Comparison of ENCODE assay signal across 17 cellular contexts in the genomic region with DNA sequence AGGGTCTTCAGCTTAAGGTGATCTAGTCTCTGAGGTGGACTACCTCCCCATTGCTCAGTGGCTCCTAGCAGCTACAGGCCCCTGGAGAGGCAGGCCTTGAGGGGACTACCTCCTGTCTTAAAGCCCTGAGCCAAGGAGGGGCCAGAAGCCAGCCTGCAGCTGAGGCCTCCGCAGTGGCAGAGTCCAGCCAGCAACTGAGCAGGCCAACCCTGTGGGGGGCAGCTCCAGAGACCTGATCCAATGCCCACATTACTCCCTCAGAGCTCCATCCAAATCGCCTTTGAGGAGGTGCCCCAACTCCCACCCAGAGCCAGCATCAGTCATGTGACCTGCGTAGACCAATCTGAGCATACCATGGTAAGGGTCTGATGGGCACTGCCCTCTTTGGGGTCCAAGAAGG. TPM values are rescaled to one million over a fixed set of nuclear protein-coding genes. Genes with fewer than 3 reads are reported as not detected.
DNase-seq lines count a peak whose midpoint lies in the region; ATAC-seq lines count a peak whose summit lies in the region.
"Had no signal": no experiment of that assay in that cellular context is flagged by ENCODE, and none has a peak within 500 bp of the region (broad histone marks: within the 10 kb centered on the region; RNA-seq: fewer than 3 reads in every experiment).

No MANE protein-coding gene starts in this region.

- CTCF ChIA-PET in activated CD4-positive, alpha-beta memory T cell treated with anti-CD3 and anti-CD28 coated beads for 36 hours (lab: Charles Lee), result interaction anchor here (1.1 to 2.2 kb wide), 5 partner anchors 10 to 175 kb away, joined by 3 to 9 read pairs (median 6); a partner anchor contains a TSS

- no peaks in the 10 kb centered on the region for H3K9me3 Mint-ChIP-seq in activated naive CD4-positive, alpha-beta T cell treated with anti-CD3 and anti-CD28 coated beads, Interleukin-2, amount 50 U/mL, for 24 hours
- no peaks in the 10 kb centered on the region for H3K9me3 Mint-ChIP-seq in activated naive CD4-positive, alpha-beta T cell treated with anti-CD3 and anti-CD28 coated beads, Interleukin-2, amount 50 U/mL, for 72 hours
- no peaks in the 10 kb centered on the region for H3K9me3 Mint-ChIP-seq in activated CD4-positive, alpha-beta memory T cell treated with anti-CD3 and anti-CD28 coated beads for 36 hours
- no peaks in the 10 kb centered on the region for H3K9me3 Mint-ChIP-seq in effector memory CD8-positive, alpha-beta T cell
- H3K9me3 Mint-ChIP-seq in stimulated activated naive CD8-positive, alpha-beta T cell treated with anti-CD3 and anti-CD28 coated beads, Interleukin-15, amount 100 ng/mL, for 72 hours, result no peaks in the 10 kb centered on the region

- intact Hi-C loops in activated CD4-positive, alpha-beta memory T cell treated with anti-CD3 and anti-CD28 coated beads for 36 hours (cut with micrococcal nuclease), result loop anchor here (5.0 kb wide), 1 partner anchor 183 kb away; a partner anchor contains a TSS

- ATAC-seq in activated naive CD4-positive, alpha-beta T cell treated with anti-CD3 and anti-CD28 coated beads, Interleukin-2, amount 50 U/mL, for 72 hours, result no peak
- ATAC-seq in effector memory CD8-positive, alpha-beta T cell (replicated peaks), result no peak
- ATAC-seq in stimulated activated naive CD8-positive, alpha-beta T cell treated with anti-CD3 and anti-CD28 coated beads, Interleukin-15, amount 100 ng/mL, for 72 hours, result no peak
- ATAC-seq: HepG2, left colon had no signal

- POLR2A ChIA-PET in activated CD4-positive, alpha-beta memory T cell treated with anti-CD3 and anti-CD28 coated beads for 36 hours (lab: Charles Lee), result interaction anchor here (1.2 to 5.2 kb wide), 3 partner anchors 11 to 25 kb away, joined by 3 to 56 read pairs (median 3); a partner anchor contains a TSS

- peak overlapping the region; percentile 94 for H3K4me3 Mint-ChIP-seq in activated naive CD4-positive, alpha-beta T cell treated with anti-CD3 and anti-CD28 coated beads, Interleukin-2, amount 50 U/mL, for 24 hours
- peak overlapping the region; percentile 80 for H3K4me3 Mint-ChIP-seq in activated CD4-positive, alpha-beta memory T cell treated with anti-CD3 and anti-CD28 coated beads for 36 hours
- peak overlapping the region; percentile 91 to 95 for H3K4me3 Mint-ChIP-seq in effector memory CD8-positive, alpha-beta T cell
- peak overlapping the region; percentile 96 for H3K4me3 Mint-ChIP-seq in stimulated activated naive CD8-positive, alpha-beta T cell treated with anti-CD3 and anti-CD28 coated beads, Interleukin-15, amount 100 ng/mL, for 72 hours

- DNase-seq in activated naive CD4-positive, alpha-beta T cell treated with anti-CD3 and anti-CD28 coated beads, Interleukin-2, amount 50 U/mL, for 72 hours (ENCODE audit: low spot score in 2 of 2), result no peak
- DNase-seq in activated CD4-positive, alpha-beta memory T cell treated with anti-CD3 and anti-CD28 coated beads for 36 hours, result no peak
- no peak for DNase-seq in effector memory CD8-positive, alpha-beta T cell
- DNase-seq in stimulated activated naive CD8-positive, alpha-beta T cell treated with anti-CD3 and anti-CD28 coated beads, Interleukin-15, amount 100 ng/mL, for 72 hours, result no peak
- DNase-seq in NCI-H146 treated with DMSO at 0.1 percent for 48 hours (lab: John Stamatoyannopoulos, UW; ENCODE audit: unreplicated experiment), result no peak
- no peak for DNase-seq in globus pallidus (ENCODE audit: low spot score)
- DNase-seq in NCI-H2081 (lab: John Stamatoyannopoulos, UW), result no peak
- DNase-seq: Calu3; foreskin melanocyte; left colon; NCI-H2029 treated with DMSO at 0.1 percent for 48 hours; NCI-H524 treated with DMSO at 0.1 percent for 48 hours; SIG-M5; stimulated activated CD4-positive, alpha-beta T cell treated with anti-CD3 and anti-CD28 coated beads, Interleukin-2, amount 100 ng/mL, for 48 hours; T-helper 9 cell had no signal

- no peaks in the 10 kb centered on the region for H3K27me3 Mint-ChIP-seq in activated naive CD4-positive, alpha-beta T cell treated with anti-CD3 and anti-CD28 coated beads, Interleukin-2, amount 50 U/mL, for 24 hours
- no peaks in the 10 kb centered on the region for H3K27me3 Mint-ChIP-seq in activated CD4-positive, alpha-beta memory T cell treated with anti-CD3 and anti-CD28 coated beads for 36 hours
- H3K27me3 Mint-ChIP-seq in effector memory CD8-positive, alpha-beta T cell, result no peaks in the 10 kb centered on the region
- no peaks in the 10 kb centered on the region for H3K27me3 Mint-ChIP-seq in stimulated activated naive CD8-positive, alpha-beta T cell treated with anti-CD3 and anti-CD28 coated beads, Interleukin-15, amount 100 ng/mL, for 72 hours

- peaks cover 6% of the 10 kb centered on the region for H3K36me3 Mint-ChIP-seq in activated naive CD4-positive, alpha-beta T cell treated with anti-CD3 and anti-CD28 coated beads, Interleukin-2, amount 50 U/mL, for 24 hours
- peaks cover 19 to 36% of the 10 kb centered on the region in 2 donors for H3K36me3 Mint-ChIP-seq in activated naive CD4-positive, alpha-beta T cell treated with anti-CD3 and anti-CD28 coated beads, Interleukin-2, amount 50 U/mL, for 72 hours
- peaks cover 20% of the 10 kb centered on the region for H3K36me3 Mint-ChIP-seq in activated CD4-positive, alpha-beta memory T cell treated with anti-CD3 and anti-CD28 coated beads for 36 hours
- H3K36me3 Mint-ChIP-seq in effector memory CD8-positive, alpha-beta T cell (ENCODE audit: insufficient read depth), result peaks cover 18% of the 10 kb centered on the region

- peaks cover 56% of the 10 kb centered on the region for H3K4me1 Mint-ChIP-seq in activated naive CD4-positive, alpha-beta T cell treated with anti-CD3 and anti-CD28 coated beads, Interleukin-2, amount 50 U/mL, for 24 hours
- H3K4me1 Mint-ChIP-seq in activated CD4-positive, alpha-beta memory T cell treated with anti-CD3 and anti-CD28 coated beads for 36 hours (ENCODE audit: low read depth), result peaks cover 45% of the 10 kb centered on the region
- peaks cover 25 to 37% of the 10 kb centered on the region in 2 donors for H3K4me1 Mint-ChIP-seq in effector memory CD8-positive, alpha-beta T cell (ENCODE audit: low read depth in 2 of 2)
- peaks cover 69% of the 10 kb centered on the region for H3K4me1 Mint-ChIP-seq in stimulated activated naive CD8-positive, alpha-beta T cell treated with anti-CD3 and anti-CD28 coated beads, Interleukin-15, amount 100 ng/mL, for 72 hours

- H3K27ac Mint-ChIP-seq in activated naive CD4-positive, alpha-beta T cell treated with anti-CD3 and anti-CD28 coated beads, Interleukin-2, amount 50 U/mL, for 24 hours, result no peak overlapping the region
- peak overlapping the region in 1 of 2 donors; percentile 80 for H3K27ac Mint-ChIP-seq in activated naive CD4-positive, alpha-beta T cell treated with anti-CD3 and anti-CD28 coated beads, Interleukin-2, amount 50 U/mL, for 72 hours
- no peak overlapping the region for H3K27ac Mint-ChIP-seq in activated CD4-positive, alpha-beta memory T cell treated with anti-CD3 and anti-CD28 coated beads for 36 hours
- H3K27ac Mint-ChIP-seq in effector memory CD8-positive, alpha-beta T cell, result peak overlapping the region; percentile 62 to 87
- no peak overlapping the region for H3K27ac Mint-ChIP-seq in stimulated activated naive CD8-positive, alpha-beta T cell treated with anti-CD3 and anti-CD28 coated beads, Interleukin-15, amount 100 ng/mL, for 72 hours

RNA-seq across cellular contexts. Expression of a gene that starts 2.7 kb away (rescaled TPM):
- total RNA-seq in activated naive CD4-positive, alpha-beta T cell treated with anti-CD3 and anti-CD28 coated beads, Interleukin-2, amount 50 U/mL, for 72 hours, result 10 to 100 TPM; 19.1 to 43.2 TPM
- 10 to 100 TPM; 23.6 to 25.2 TPM for total RNA-seq in activated CD4-positive, alpha-beta memory T cell treated with anti-CD3 and anti-CD28 coated beads for 36 hours

RNA-seq across cellular contexts. Expression of a gene that starts 8.2 kb away (rescaled TPM):
- total RNA-seq in activated naive CD4-positive, alpha-beta T cell treated with anti-CD3 and anti-CD28 coated beads, Interleukin-2, amount 50 U/mL, for 72 hours, result 10 to 100 TPM; 74.7 to 79.9 TPM
- total RNA-seq in activated CD4-positive, alpha-beta memory T cell treated with anti-CD3 and anti-CD28 coated beads for 36 hours, result 10 to 100 TPM; 64.4 to 66.9 TPM

RNA-seq across cellular contexts. Expression of a gene that starts 11.5 kb away (rescaled TPM):
- 10 to 100 TPM; 38.0 to 53.3 TPM for total RNA-seq in activated naive CD4-positive, alpha-beta T cell treated with anti-CD3 and anti-CD28 coated beads, Interleukin-2, amount 50 U/mL, for 72 hours
- total RNA-seq in activated CD4-positive, alpha-beta memory T cell treated with anti-CD3 and anti-CD28 coated beads for 36 hours, result 10 to 100 TPM; 22.3 to 24.3 TPM

RNA-seq across cellular contexts. Expression of a gene that starts 25.2 kb away (rescaled TPM):
- total RNA-seq in activated naive CD4-positive, alpha-beta T cell treated with anti-CD3 and anti-CD28 coated beads, Interleukin-2, amount 50 U/mL, for 72 hours, result 10 to 100 TPM; 20.0 to 35.7 TPM
- total RNA-seq in activated CD4-positive, alpha-beta memory T cell treated with anti-CD3 and anti-CD28 coated beads for 36 hours, result 10 to 100 TPM; 31.2 to 33.8 TPM

RNA-seq across cellular contexts. Expression of a gene that starts 39.0 kb away (rescaled TPM):
- total RNA-seq in activated naive CD4-positive, alpha-beta T cell treated with anti-CD3 and anti-CD28 coated beads, Interleukin-2, amount 50 U/mL, for 72 hours, result under 1 TPM; 0.12 to 0.25 TPM
- total RNA-seq in activated CD4-positive, alpha-beta memory T cell treated with anti-CD3 and anti-CD28 coated beads for 36 hours, result not detected
- total RNA-seq: Calu3, HepG2, left colon had no signal

Comparison
In these comparisons a context has a peak if more than half of its experiments do, and no peak if none do; other contexts are left out.
1. H3K27ac Mint-ChIP-seq: peak in effector memory CD8-positive, alpha-beta T cell (2 of 2); none in activated naive CD4-positive, alpha-beta T cell treated with anti-CD3 and anti-CD28 coated beads, Interleukin-2, amount 50 U/mL, for 24 hours (single experiment), activated CD4-positive, alpha-beta memory T cell treated with anti-CD3 and anti-CD28 coated beads for 36 hours (single experiment) and stimulated activated naive CD8-positive, alpha-beta T cell treated with anti-CD3 and anti-CD28 coated beads, Interleukin-15, amount 100 ng/mL, for 72 hours (0 of 2).
2. Peak in every context shown above with its lines, with median percentiles within 50 percentile points of each other: H3K4me3 Mint-ChIP-seq.